In the genomic region with DNA sequence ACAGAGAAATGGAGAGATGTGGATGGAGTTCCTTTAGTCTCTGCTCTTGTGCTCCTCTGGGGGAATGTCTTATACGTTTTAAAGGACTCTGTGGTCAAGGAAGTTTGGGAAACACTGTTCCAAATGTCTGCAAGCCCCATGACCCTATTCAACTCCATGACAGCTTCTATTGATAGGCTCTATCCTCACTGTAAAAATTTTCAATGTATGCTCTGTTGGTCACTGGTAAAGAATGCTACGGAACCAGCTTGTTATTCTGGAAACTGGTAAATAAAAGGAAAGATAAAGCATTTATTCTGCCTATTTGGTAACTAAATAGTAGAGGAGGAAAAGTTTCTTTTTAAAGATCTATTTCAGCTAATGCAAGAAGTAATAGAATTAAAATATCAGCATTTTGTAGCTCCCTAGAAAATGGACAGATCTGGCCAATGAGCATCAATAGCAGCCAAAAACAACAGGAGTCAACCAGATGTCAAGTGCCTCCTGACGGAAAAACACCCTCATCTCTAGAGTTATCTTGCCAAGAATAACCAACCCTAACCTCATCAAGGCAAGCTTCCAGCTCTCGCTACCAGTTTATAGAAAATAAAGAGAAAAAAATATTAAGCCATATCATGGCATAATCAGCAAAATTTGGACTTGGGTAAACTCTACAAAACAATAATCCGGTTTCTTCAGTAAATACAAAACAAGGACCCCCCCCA, we compare ENCODE assay signal across 18 cellular contexts. TPM values are rescaled to one million over a fixed set of nuclear protein-coding genes. Genes with fewer than 3 reads are reported as not detected.
DNase-seq lines count a peak whose midpoint lies in the region; TF ChIP-seq lines count a peak whose summit lies in the region.
"Had no signal": no experiment of that assay in that cellular context is flagged by ENCODE, and none has a peak within 500 bp of the region (broad histone marks: within the 10 kb centered on the region; RNA-seq: fewer than 3 reads in every experiment).

No MANE protein-coding gene starts in this region.

- 46 to 49% methylated on average over 5 of the region's 5 CpGs for WGBS in thyroid gland, 2 donors

- peaks cover 87% of the 10 kb centered on the region for H3K36me3 ChIP-seq in adipocyte (ENCODE audit: control insufficient read depth, insufficient read depth, low read length, severe bottlenecking)
- H3K36me3 ChIP-seq in thyroid gland = peaks cover 18 to 29% of the 10 kb centered on the region in 2 donors

- DNase-seq in activated T-cell treated with anti-CD3 and anti-CD28 coated beads, Interleukin-2, amount 50 U/mL, for 24 hours = no peak
- no peak for DNase-seq in activated T-cell treated with anti-CD3 and anti-CD28 coated beads, Interleukin-2, amount 50 U/mL, for 48 hours
- DNase-seq in adipocyte (ENCODE audit: low read depth) = peak; percentile 28
- peak; percentile 23 to 70 for DNase-seq in foreskin fibroblast
- DNase-seq in thyroid gland = peak; percentile 56 to 60
- DNase-seq in cerebellum (ENCODE audit: low spot score) = no peak
- no peak for DNase-seq in GOT3 (lab: John Stamatoyannopoulos, UW)
- no peak for DNase-seq in LoVo (ENCODE audit: low spot score)
- DNase-seq: activated CD4-positive, alpha-beta T cell treated with anti-CD3 and anti-CD28 coated beads, Interleukin-2, amount 10 ng/mL, durations not matched to agents 24 days and 14 days; activated T-cell treated with anti-CD3 and anti-CD28 coated beads, Interleukin-2, amount 50 U/mL, for 72 hours; CD4-positive, alpha-beta memory T cell; effector CD8-positive, alpha-beta T cell; Karpas-422; kidney; mucosa of descending colon; NCI-H2081 treated with DMSO at 0.1 percent for 48 hours; pancreas; tibial artery had no signal

- H3K9ac ChIP-seq in adipocyte (ENCODE audit: low read length) = no peak overlapping the region

- no peak overlapping the region for H3K4me3 Mint-ChIP-seq in activated T-cell treated with anti-CD3 and anti-CD28 coated beads, Interleukin-2, amount 50 U/mL, for 24 hours
- H3K4me3 Mint-ChIP-seq: activated CD4-positive, alpha-beta T cell treated with anti-CD3 and anti-CD28 coated beads, Interleukin-2, amount 10 ng/mL, durations not matched to agents 24 days and 14 days; activated T-cell treated with anti-CD3 and anti-CD28 coated beads, Interleukin-2, amount 50 U/mL, for 72 hours; CD4-positive, alpha-beta memory T cell had no signal

- H3K27me3 Mint-ChIP-seq in activated T-cell treated with anti-CD3 and anti-CD28 coated beads, Interleukin-2, amount 50 U/mL, for 24 hours = no peaks in the 10 kb centered on the region
- H3K27me3 Mint-ChIP-seq: activated CD4-positive, alpha-beta T cell treated with anti-CD3 and anti-CD28 coated beads, Interleukin-2, amount 10 ng/mL, durations not matched to agents 24 days and 14 days; CD4-positive, alpha-beta memory T cell had no signal

- H3K9me3 Mint-ChIP-seq in activated T-cell treated with anti-CD3 and anti-CD28 coated beads, Interleukin-2, amount 50 U/mL, for 24 hours = no peaks in the 10 kb centered on the region
- H3K9me3 Mint-ChIP-seq: activated CD4-positive, alpha-beta T cell treated with anti-CD3 and anti-CD28 coated beads, Interleukin-2, amount 10 ng/mL, durations not matched to agents 24 days and 14 days; activated T-cell treated with anti-CD3 and anti-CD28 coated beads, Interleukin-2, amount 50 U/mL, for 72 hours; CD4-positive, alpha-beta memory T cell had no signal

- TF ChIP-seq CTCF in foreskin fibroblast (IDR thresholded peaks at IDR 0.05; ENCODE audit: low read depth, low read length) (no peak), thyroid gland (IDR thresholded peaks at IDR 0.05) (no peak)

- H3K27ac Mint-ChIP-seq in activated T-cell treated with anti-CD3 and anti-CD28 coated beads, Interleukin-2, amount 50 U/mL, for 24 hours = peak overlapping the region; percentile 18
- H3K27ac Mint-ChIP-seq: activated CD4-positive, alpha-beta T cell treated with anti-CD3 and anti-CD28 coated beads, Interleukin-2, amount 10 ng/mL, durations not matched to agents 24 days and 14 days; activated T-cell treated with anti-CD3 and anti-CD28 coated beads, Interleukin-2, amount 50 U/mL, for 72 hours had no signal

- no peak overlapping the region for H3K4me3 ChIP-seq in adipocyte (ENCODE audit: low read length)
- no peak overlapping the region for H3K4me3 ChIP-seq in foreskin fibroblast (ENCODE audit: low read depth in 1 of 2, low read length in 2 of 2)
- H3K4me3 ChIP-seq in thyroid gland (replicated peaks in 1 of 3) = no peak overlapping the region
- H3K4me3 ChIP-seq: mucosa of descending colon, pancreas, tibial artery had no signal

- H3K27ac ChIP-seq in thyroid gland = peak overlapping the region; percentile 30 to 66 (median 61)
- H3K27ac ChIP-seq: pancreas, tibial artery had no signal

- H3K4me1 Mint-ChIP-seq in activated T-cell treated with anti-CD3 and anti-CD28 coated beads, Interleukin-2, amount 50 U/mL, for 24 hours (ENCODE audit: low read depth) = no peaks in the 10 kb centered on the region
- H3K4me1 Mint-ChIP-seq: activated CD4-positive, alpha-beta T cell treated with anti-CD3 and anti-CD28 coated beads, Interleukin-2, amount 10 ng/mL, durations not matched to agents 24 days and 14 days; CD4-positive, alpha-beta memory T cell had no signal

- peaks cover 91% of the 10 kb centered on the region for H3K36me3 Mint-ChIP-seq in activated T-cell treated with anti-CD3 and anti-CD28 coated beads, Interleukin-2, amount 50 U/mL, for 24 hours (ENCODE audit: low read depth)

- TF ChIP-seq POLR2A in thyroid gland (IDR thresholded peaks at IDR 0.05) = no peak

- peaks cover 23% of the 10 kb centered on the region for H3K4me1 ChIP-seq in adipocyte (ENCODE audit: control insufficient read depth, insufficient read depth, low read length)
- H3K4me1 ChIP-seq in thyroid gland = peaks cover 14 to 17% of the 10 kb centered on the region in 2 donors
- H3K4me1 ChIP-seq: pancreas had no signal

- intact Hi-C loops in thyroid gland (cut with DNase I) = loop anchor here (10.0 kb wide), 2 partner anchors 341 to 421 kb away; a partner anchor contains a TSS

- no peaks in the 10 kb centered on the region for H3K27me3 ChIP-seq in adipocyte (replicated peaks; ENCODE audit: control insufficient read depth, insufficient read depth, low read length)
- H3K27me3 ChIP-seq in thyroid gland = no peaks in the 10 kb centered on the region
- H3K27me3 ChIP-seq: pancreas, tibial artery had no signal

- no peaks in the 10 kb centered on the region for H3K9me3 ChIP-seq in adipocyte (ENCODE audit: control insufficient read depth, low read length)
- no peaks in the 10 kb centered on the region for H3K9me3 ChIP-seq in thyroid gland
- H3K9me3 ChIP-seq: mucosa of descending colon, pancreas, tibial artery had no signal

RNA-seq across cellular contexts. Expression of a gene that starts 16.1 kb away (rescaled TPM):
- total RNA-seq in thyroid gland (10 to 100 TPM; 57.3 to 80.9 (median 68.8) TPM), cerebellum (33.2 TPM)

RNA-seq across cellular contexts. Expression of a gene that starts 18.0 kb away (rescaled TPM):
- total RNA-seq in thyroid gland (10 to 100 TPM; 19.5 to 27.8 (median 24.0) TPM), cerebellum (69.7 TPM)

RNA-seq across cellular contexts. Expression of a gene that starts 49.8 kb away (rescaled TPM):
- total RNA-seq in thyroid gland (10 to 100 TPM; 64.9 to 74.3 (median 68.8) TPM), cerebellum (50.4 TPM)

Comparison
In these comparisons a context has a peak if more than half of its experiments do, and no peak if none do; other contexts are left out.
1. DNase-seq: peak in adipocyte (single experiment), foreskin fibroblast (2 of 2) and thyroid gland (2 of 2); none in activated T-cell treated with anti-CD3 and anti-CD28 coated beads, Interleukin-2, amount 50 U/mL, for 24 hours (single experiment), activated T-cell treated with anti-CD3 and anti-CD28 coated beads, Interleukin-2, amount 50 U/mL, for 48 hours (0 of 2), cerebellum (single experiment), GOT3 (single experiment) and LoVo (single experiment).